Comparison of ENCODE assay signal across 2 cellular contexts in genomic region chr18:12274793-12275192, GRCh38.
A peak's percentile ranks its signal among the peaks of the same experiment; 100 is the strongest.
TF ChIP-seq lines count a peak whose summit lies in the region.

No MANE protein-coding gene starts in this region.

TF ChIP-seq in HepG2, 621 proteins besides CTCF, POLR2A, EP300 and RAD21:
- peak; percentile 83 for TF ChIP-seq ZNF768 (CRISPR knock-in tag; IDR thresholded peaks at IDR 0.05)
- TF ChIP-seq ZNF335 (CRISPR knock-in tag; IDR thresholded peaks at IDR 0.05) = no peak

TF ChIP-seq in WTC11, 78 proteins besides CTCF, POLR2A, EP300 and RAD21:
- TF ChIP-seq GTF2I (CRISPR knock-in tag; conservative IDR thresholded peaks at IDR 0.05) (0 out of 2 replicates have a peak, but pooled peaks have one; percentile 22), NR1H2 (CRISPR knock-in tag; IDR thresholded peaks at IDR 0.05) (no peak)
